19 cellular contexts compared by ENCODE assay signal in genomic region chr16:4359914-4360313, GRCh38. TPM values are rescaled to one million over a fixed set of nuclear protein-coding genes. Genes with fewer than 3 reads are reported as not detected.
"Had no signal": no experiment of that assay in that cellular context is flagged by ENCODE, and none has a peak within 500 bp of the region (broad histone marks: within the 10 kb centered on the region; RNA-seq: fewer than 3 reads in every experiment).

No MANE protein-coding gene starts in this region.

- H3K4me3 ChIP-seq: gastrocnemius medialis, lower lobe of right lung, ovary, psoas muscle, suprapubic skin, vagina had no signal

- FAIRE-seq: keratinocyte, small intestine had no signal

- H3K27ac ChIP-seq: epithelial cell of prostate, gastrocnemius medialis, lower lobe of right lung, ovary, psoas muscle, suprapubic skin, vagina had no signal

- DNase-seq: effector CD8-positive, alpha-beta T cell; foreskin fibroblast; gastrocnemius medialis; head of caudate nucleus; left ventricle myocardium superior; lower lobe of right lung; occipital lobe; psoas muscle; small intestine; stimulated activated CD4-positive, alpha-beta T cell treated with anti-CD3 and anti-CD28 coated beads, Interleukin-2, amount 100 ng/mL, for 48 hours; stimulated activated naive CD4-positive, alpha-beta T cell; stimulated activated naive CD8-positive, alpha-beta T cell treated with anti-CD3 and anti-CD28 coated beads, Interleukin-15, amount 100 ng/mL, for 72 hours; trophoblast cell had no signal

- H3K36me3 ChIP-seq: ovary had no signal

- H3K4me1 ChIP-seq: gastrocnemius medialis, psoas muscle had no signal

- H3K27me3 ChIP-seq: gastrocnemius medialis, ovary, suprapubic skin, vagina had no signal

- H3K9me3 ChIP-seq: gastrocnemius medialis, lower lobe of right lung, ovary, psoas muscle, suprapubic skin, vagina had no signal

RNA-seq across cellular contexts. Expression of gene GLIS2, which starts 44.0 kb away (rescaled TPM):
- polyA plus RNA-seq: naive thymus-derived CD8-positive, alpha-beta T cell had no signal
